ENCODE assay signal across 8 cellular contexts in the genomic region with DNA sequence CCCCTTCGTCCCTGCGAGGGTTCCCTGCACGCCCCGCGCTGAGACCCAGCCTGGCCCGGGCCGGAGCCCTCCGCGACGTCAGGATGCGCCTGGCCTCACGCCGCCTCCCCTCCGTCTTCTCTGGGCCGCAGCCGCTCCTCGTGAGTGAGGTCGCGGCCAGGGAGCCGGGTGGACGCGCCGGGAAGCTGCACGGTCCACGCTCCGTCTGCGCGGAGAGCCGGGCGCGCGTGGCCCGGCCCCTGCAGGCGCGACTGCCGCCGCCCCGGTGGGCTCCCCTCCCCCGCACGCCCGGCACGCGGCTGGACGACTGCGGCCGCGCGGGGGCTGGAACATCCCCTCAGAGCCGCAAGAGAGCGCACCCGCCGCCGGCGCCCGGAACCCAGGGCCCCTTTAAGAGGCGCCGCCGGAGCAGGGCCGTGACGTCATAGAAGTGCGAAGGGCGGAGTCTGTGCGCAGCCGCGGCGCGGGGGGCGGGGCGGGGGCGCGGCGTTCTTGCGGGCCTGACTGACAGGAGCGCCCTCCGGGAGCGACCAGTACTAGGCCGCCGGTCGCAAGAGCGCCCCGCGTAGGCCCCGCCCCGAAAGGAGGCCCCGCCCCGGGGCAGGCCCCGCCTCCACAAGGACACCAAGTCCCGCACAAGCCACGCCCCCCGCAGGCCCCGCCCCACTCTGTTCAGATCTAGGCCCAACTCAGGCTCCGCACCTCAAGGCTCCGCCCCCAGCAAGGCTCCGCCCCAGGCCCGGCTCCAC. TPM values are rescaled to one million over a fixed set of nuclear protein-coding genes. Genes with fewer than 3 reads are reported as not detected.
DNase-seq lines count a peak whose midpoint lies in the region.

No MANE protein-coding gene starts in this region.

- H3K9me3 ChIP-seq in MG63 (no peaks in the 10 kb centered on the region), SJSA1 (replicated peaks) (no peaks in the 10 kb centered on the region)

- H3K4me3 ChIP-seq in MG63 (peak overlapping the region; percentile 68), SJSA1 (peak overlapping the region; percentile 78)

- H3K36me3 ChIP-seq in MG63 (peaks cover 2% of the 10 kb centered on the region; the same call in 1 of the 2 replicates), SJSA1 (peaks cover 8% of the 10 kb centered on the region; the same call in 1 of the 2 replicates)

- DNase-seq in GF-D8 (lab: John Stamatoyannopoulos, UW) (peak; percentile 93), HCEC 1CT (peak; percentile 97), MG63 (peak; percentile 99), SJSA1 (ENCODE audit: low read depth in 1 of 2, low spot score in 2 of 2) (peak; percentile 99 to 100), globus pallidus (ENCODE audit: low spot score) (peak; percentile 100), occipital lobe (lab: John Stamatoyannopoulos, UW) (peak; percentile 100)
- peak; percentile 100 for DNase-seq in activated naive CD4-positive, alpha-beta T cell treated with anti-CD3 and anti-CD28 coated beads, Interleukin-2, amount 50 U/mL, for 16 hours

- H3K27ac ChIP-seq in SJSA1 (peak overlapping the region; percentile 43; the same call in 1 of the 2 replicates), temporal lobe (ENCODE audit: low read depth, low read length) (peak overlapping the region; percentile 82)

- H3K27me3 ChIP-seq in MG63 (no peaks in the 10 kb centered on the region), SJSA1 (replicated peaks) (no peaks in the 10 kb centered on the region)

- H3K4me1 ChIP-seq in SJSA1 (replicated peaks), result peaks cover 66% of the 10 kb centered on the region

RNA-seq across cellular contexts. Expression of a gene that starts 0.4 kb away (rescaled TPM):
- 7.6 and 17.6 TPM in 2 replicates for total RNA-seq in MG63 (2014; rRNA removed; shearing (Covaris generic); ENCODE audit: low replicate concordance)
- total RNA-seq in SJSA1 (2014; rRNA removed; shearing (Covaris generic)), result 56.8 and 62.3 TPM in 2 replicates
- 29.3 TPM for total RNA-seq in occipital lobe
- total RNA-seq in temporal lobe, result 19.4 TPM

Comparison
In these comparisons a context has a peak if more than half of its experiments do, and no peak if none do; other contexts are left out.
1. Peak in every context shown above with its lines: DNase-seq, H3K4me3 ChIP-seq and H3K27ac ChIP-seq.